In genomic region chr18:79393626-79394401, GRCh38 we compare ENCODE assay signal across 8 cellular contexts. TPM values are rescaled to one million over a fixed set of nuclear protein-coding genes. Genes with fewer than 3 reads are reported as not detected.
DNase-seq lines count a peak whose midpoint lies in the region; ATAC-seq and TF ChIP-seq lines count a peak whose summit lies in the region.

No MANE protein-coding gene starts in this region.

- H3K79me2 ChIP-seq in parathyroid adenoma = no peaks in the 10 kb centered on the region

- DNase-seq in D341Med (ENCODE audit: low spot score) = peak; percentile 91
- DNase-seq in HK-2 (ENCODE audit: unreplicated experiment) = peak; percentile 65
- no peak for DNase-seq in Panc1 (ENCODE audit: low read depth, low spot score)
- DNase-seq in ascending aorta (ENCODE audit: low spot score in 2 of 2) = peak; percentile 63 to 94
- DNase-seq in left ventricle myocardium inferior = peak; percentile 96

- in situ Hi-C loops in Panc1 (cut with HindIII; ENCODE audit: low pct_unique_long_range_greater_than_20kb, low sequenced_read_pairs) = no loop called here

- TF ChIP-seq CTCF in Panc1 (IDR thresholded peaks at IDR 0.05) (no peak), ascending aorta (IDR thresholded peaks at IDR 0.05) (no peak), left ventricle myocardium inferior (IDR thresholded peaks at IDR 0.05; ENCODE audit: borderline replicate concordance) (no peak), parathyroid adenoma (IDR thresholded peaks at IDR 0.05) (no peak)

- H3K9ac ChIP-seq in parathyroid adenoma = no peak overlapping the region

- H3K4me1 ChIP-seq in Panc1 (ENCODE audit: control insufficient read depth, insufficient read depth, low read length) (peaks cover 16% of the 10 kb centered on the region), ascending aorta (peaks cover 5 to 17% of the 10 kb centered on the region in 2 donors), left ventricle myocardium inferior (peaks cover 38% of the 10 kb centered on the region), parathyroid adenoma (peaks cover 4% of the 10 kb centered on the region)

- POLR2A ChIA-PET in Panc1 (lab: Charles Lee) = interaction anchor here (1.0 kb wide), 1 partner anchor 9 kb away, joined by 3 read pairs; no protein-coding TSS in a partner anchor

- no peaks in the 10 kb centered on the region for H3K36me3 ChIP-seq in Panc1 (ENCODE audit: control insufficient read depth, insufficient read depth, low read length)
- H3K36me3 ChIP-seq in ascending aorta = no peaks in the 10 kb centered on the region
- no peaks in the 10 kb centered on the region for H3K36me3 ChIP-seq in left ventricle myocardium inferior
- no peaks in the 10 kb centered on the region for H3K36me3 ChIP-seq in parathyroid adenoma (ENCODE audit: control insufficient read depth, insufficient read depth, low read length)

- intact Hi-C loops in Panc1 (cut with micrococcal nuclease; ENCODE audit: unreplicated experiment) = no loop called here
- intact Hi-C loops in ascending aorta (cut with DNase I) = loop anchor here (1.0 to 10.0 kb wide), 4 partner anchors 194 to 711 kb away; partner anchors contain the start of genes ADNP2, RBFA and TXNL4A
- intact Hi-C loops in left ventricle myocardium inferior (cut with micrococcal nuclease) = no loop called here

- ATAC-seq in Panc1 = peak; percentile 74
- no peak for ATAC-seq in GM18873 (IDR thresholded peaks at IDR 0.05; ENCODE audit: low FRiP score, unreplicated experiment)
- no peak for ATAC-seq in HG03139 (IDR thresholded peaks at IDR 0.05; ENCODE audit: unreplicated experiment)

- no peaks in the 10 kb centered on the region for H3K9me3 ChIP-seq in Panc1 (ENCODE audit: control insufficient read depth, insufficient read depth, low read depth, low read length)
- H3K9me3 ChIP-seq in ascending aorta = no peaks in the 10 kb centered on the region
- H3K9me3 ChIP-seq in left ventricle myocardium inferior (replicated peaks) = no peaks in the 10 kb centered on the region
- no peaks in the 10 kb centered on the region for H3K9me3 ChIP-seq in parathyroid adenoma (ENCODE audit: control insufficient read depth, low read length)

- no TSS peak for BruUV-seq in Panc1 (replicated peaks; lab: Mats Ljungman, UMichigan)

- CTCF ChIA-PET in Panc1 (lab: Charles Lee) = interaction anchor here (0.7 kb wide), 2 partner anchors 9 to 199 kb away, joined by 3 read pairs; no protein-coding TSS in a partner anchor

- H3K27ac ChIP-seq in Panc1 (ENCODE audit: low read length) (peak overlapping the region; percentile 62), ascending aorta (peak overlapping the region; percentile 98 to 99), left ventricle myocardium inferior (replicated peaks) (peak overlapping the region; percentile 98), parathyroid adenoma (peak overlapping the region; percentile 51)

- H2AFZ ChIP-seq in parathyroid adenoma = peak overlapping the region; percentile 61

- H3K4me2 ChIP-seq in parathyroid adenoma (ENCODE audit: low read length) = peak overlapping the region; percentile 92

- H3K27me3 ChIP-seq in Panc1 (ENCODE audit: control insufficient read depth, insufficient read depth, low read length) (peaks cover 4% of the 10 kb centered on the region; the same call in 1 of the 2 replicates), ascending aorta (no peaks in the 10 kb centered on the region), left ventricle myocardium inferior (ENCODE audit: low read depth) (peaks cover 24% of the 10 kb centered on the region), parathyroid adenoma (ENCODE audit: control insufficient read depth, insufficient read depth, low read length) (no peaks in the 10 kb centered on the region)

- H3K4me3 ChIP-seq in Panc1 (ENCODE audit: low read depth in 2 of 2, low read length in 2 of 2) = peak overlapping the region; percentile 59 to 70
- H3K4me3 ChIP-seq in ascending aorta = peak overlapping the region; percentile 77 to 92
- H3K4me3 ChIP-seq in left ventricle myocardium inferior = peak overlapping the region; percentile 80
- H3K4me3 ChIP-seq in parathyroid adenoma (ENCODE audit: low read depth, low read length) = peak overlapping the region; percentile 71

RNA-seq across cellular contexts. Expression of gene NFATC1, which starts 1.9 kb away (rescaled TPM):
- total RNA-seq in Panc1 (2021; ENCODE audit: unreplicated experiment) (30.8 TPM), ascending aorta (64.1 TPM), left ventricle myocardium inferior (18.3 TPM)
- polyA plus RNA-seq in Panc1 (2012; ENCODE audit: insufficient read length) = 38.3 TPM
